ENCODE assay signal across 12 cellular contexts in genomic region chr3:12838179-12838965, GRCh38. TPM values are rescaled to one million over a fixed set of nuclear protein-coding genes. Genes with fewer than 3 reads are reported as not detected.
DNase-seq lines count a peak whose midpoint lies in the region; TF ChIP-seq lines count a peak whose summit lies in the region.
"Had no signal": no experiment of that assay in that cellular context is flagged by ENCODE, and none has a peak within 500 bp of the region (broad histone marks: within the 10 kb centered on the region; RNA-seq: fewer than 3 reads in every experiment).

No MANE protein-coding gene starts in this region.

- no peak for TF ChIP-seq CTCF in GM12865 (IDR thresholded peaks at IDR 0.05; ENCODE audit: insufficient read depth, low read depth, low read length, missing control alignments)
- TF ChIP-seq CTCF in lower leg skin (IDR thresholded peaks at IDR 0.05): no peak
- TF ChIP-seq CTCF in tibial nerve (IDR thresholded peaks at IDR 0.05): no peak

- no peaks in the 10 kb centered on the region for H3K27me3 ChIP-seq in ACC112 (ENCODE audit: insufficient read depth, low read length)
- H3K27me3 ChIP-seq in iPS-18a (ENCODE audit: control insufficient read depth, insufficient read depth, low read length): no peaks in the 10 kb centered on the region
- H3K27me3 ChIP-seq in tibial nerve: no peaks in the 10 kb centered on the region

- peaks cover 45% of the 10 kb centered on the region for H3K4me1 Mint-ChIP-seq in activated CD4-positive, alpha-beta memory T cell treated with anti-CD3 and anti-CD28 coated beads for 36 hours (ENCODE audit: low read depth)

- H3K27ac Mint-ChIP-seq in activated CD4-positive, alpha-beta memory T cell treated with anti-CD3 and anti-CD28 coated beads for 36 hours: peak overlapping the region; percentile 98

- H3K4me3 Mint-ChIP-seq in activated CD4-positive, alpha-beta memory T cell treated with anti-CD3 and anti-CD28 coated beads for 36 hours: peak overlapping the region; percentile 93

- no peaks in the 10 kb centered on the region for H3K27me3 Mint-ChIP-seq in activated CD4-positive, alpha-beta memory T cell treated with anti-CD3 and anti-CD28 coated beads for 36 hours

- CTCF ChIA-PET in activated CD4-positive, alpha-beta memory T cell treated with anti-CD3 and anti-CD28 coated beads for 36 hours (lab: Charles Lee): interaction anchor here (0.9 to 3.2 kb wide), 3 partner anchors 28 to 51 kb away, joined by 3 to 13 read pairs (median 4); no protein-coding TSS in a partner anchor

- H3K27ac ChIP-seq in ACC112 (ENCODE audit: low read depth, low read length) (no peak overlapping the region; the same call in 1 of the 2 replicates), iPS-18a (ENCODE audit: low read length) (no peak overlapping the region), tibial nerve (no peak overlapping the region)

- peaks cover 77% of the 10 kb centered on the region for H3K36me3 Mint-ChIP-seq in activated CD4-positive, alpha-beta memory T cell treated with anti-CD3 and anti-CD28 coated beads for 36 hours

- no peak overlapping the region for H2AFZ ChIP-seq in ACC112 (ENCODE audit: low read length, unreplicated experiment)

- H3K9me3 Mint-ChIP-seq in activated CD4-positive, alpha-beta memory T cell treated with anti-CD3 and anti-CD28 coated beads for 36 hours: no peaks in the 10 kb centered on the region

- peaks cover 60% of the 10 kb centered on the region for H3K79me2 ChIP-seq in ACC112 (ENCODE audit: control insufficient read depth, insufficient read depth, low read length, unreplicated experiment)

- in situ Hi-C loops in KBM-7 (cut with MboI; ENCODE audit: low pct_unique_long_range_greater_than_20kb, low sequenced_read_pairs): no loop called here

- intact Hi-C loops in activated CD4-positive, alpha-beta memory T cell treated with anti-CD3 and anti-CD28 coated beads for 36 hours (cut with micrococcal nuclease): no loop called here
- intact Hi-C loops in lower leg skin (cut with DNase I; ENCODE audit: low total_unique reads): no loop called here

- POLR2A ChIA-PET in activated CD4-positive, alpha-beta memory T cell treated with anti-CD3 and anti-CD28 coated beads for 36 hours (lab: Charles Lee): interaction anchor here (0.9 kb wide), 1 partner anchor 28 kb away, joined by 4 read pairs; no protein-coding TSS in a partner anchor

- TF ChIP-seq EP300 in tibial nerve (IDR thresholded peaks at IDR 0.05): no peak

- WGBS in lower leg skin, 2 donors: 67 to 71% methylated on average over 13 of the region's 13 CpGs
- 72 to 73% methylated on average over 13 of the region's 13 CpGs for WGBS in tibial nerve, 2 donors

- no peak for TF ChIP-seq POLR2A in lower leg skin (IDR thresholded peaks at IDR 0.05)
- no peak for TF ChIP-seq POLR2A in tibial nerve (IDR thresholded peaks at IDR 0.05)

- H3K4me1 ChIP-seq in ACC112 (ENCODE audit: control insufficient read depth, insufficient read depth, low read length, unreplicated experiment) (peaks cover 37% of the 10 kb centered on the region), iPS-18a (ENCODE audit: control insufficient read depth, low read depth, low read length) (peaks cover 9% of the 10 kb centered on the region), tibial nerve (peaks cover 0 to 43% (median 18%) of the 10 kb centered on the region in 4 donors)

- H3K36me3 ChIP-seq in ACC112 (ENCODE audit: insufficient read depth, low read length) (peaks cover 67% of the 10 kb centered on the region), iPS-18a (ENCODE audit: control insufficient read depth, low read depth, low read length) (peaks cover 67% of the 10 kb centered on the region), tibial nerve (peaks cover 0 to 67% (median 9%) of the 10 kb centered on the region in 3 donors)

- H3K9me3 ChIP-seq in iPS-18a (ENCODE audit: control insufficient read depth, low read depth, low read length): no peaks in the 10 kb centered on the region
- no peaks in the 10 kb centered on the region for H3K9me3 ChIP-seq in tibial nerve

- no peak overlapping the region for H3K9ac ChIP-seq in iPS-18a (ENCODE audit: low read length)

- H3K4me3 ChIP-seq in ACC112 (ENCODE audit: low read depth, low read length): peak overlapping the region; percentile 100
- peak overlapping the region; percentile 87 for H3K4me3 ChIP-seq in GM12865 (ENCODE audit: low read depth, low read length)
- H3K4me3 ChIP-seq in iPS-18a (ENCODE audit: low read length): peak overlapping the region; percentile 94
- no peak overlapping the region for H3K4me3 ChIP-seq in lower leg skin (ENCODE audit: low read depth, poor library complexity, severe bottlenecking)
- no peak overlapping the region for H3K4me3 ChIP-seq in tibial nerve

- DNase-seq in GM12865 (ENCODE audit: low read depth) (no peak), lower leg skin (ENCODE audit: low spot score in 2 of 2) (no peak), KBM-7 (no peak), SKM-1 treated with dmso at 0.1 percent for 144 hours (lab: John Stamatoyannopoulos, UW; ENCODE audit: unreplicated experiment) (no peak), tibial nerve (ENCODE audit: low spot score in 2 of 2) (no peak)
- no peak for DNase-seq in activated CD4-positive, alpha-beta memory T cell treated with anti-CD3 and anti-CD28 coated beads for 36 hours
- DNase-seq: DMS79 treated with DMSO at 0.1 percent for 48 hours, hippocampal formation, NCI-H187, occipital lobe had no signal

RNA-seq across cellular contexts. Expression of gene RPL32, which starts 3.0 kb away (rescaled TPM):
- total RNA-seq in activated CD4-positive, alpha-beta memory T cell treated with anti-CD3 and anti-CD28 coated beads for 36 hours: 1,000 to 10,000 TPM; 2,505 to 2,560 TPM
- total RNA-seq in lower leg skin (1,000 to 10,000 TPM; 1,042 to 3,119 (median 2,671) TPM), tibial nerve (100 to 1,000 TPM; 510 to 893 (median 747) TPM)

RNA-seq across cellular contexts. Expression of gene CAND2, which starts 41.9 kb away (rescaled TPM):
- total RNA-seq in activated CD4-positive, alpha-beta memory T cell treated with anti-CD3 and anti-CD28 coated beads for 36 hours: 1 to 10 TPM; 1.2 to 1.6 TPM
- total RNA-seq in lower leg skin (1 to 10 TPM in 3 of 4 donors, under 1 TPM in 1; 0.63 to 4.2 (median 2.8) TPM), tibial nerve (10 to 100 TPM; 14.3 to 24.5 (median 18.7) TPM)

Comparison
In these comparisons a context has a peak if more than half of its experiments do, and no peak if none do; other contexts are left out.
1. H3K4me3 ChIP-seq: peak in ACC112 (single experiment), GM12865 (single experiment) and iPS-18a (single experiment); none in lower leg skin (single experiment) and tibial nerve (0 of 4).